9 cellular contexts compared by ENCODE assay signal in genomic region chr3:134373278-134373941, GRCh38. TPM values are rescaled to one million over a fixed set of nuclear protein-coding genes. Genes with fewer than 3 reads are reported as not detected.
DNase-seq lines count a peak whose midpoint lies in the region; ATAC-seq and TF ChIP-seq lines count a peak whose summit lies in the region.
"Had no signal": no experiment of that assay in that cellular context is flagged by ENCODE, and none has a peak within 500 bp of the region (broad histone marks: within the 10 kb centered on the region; RNA-seq: fewer than 3 reads in every experiment).

No MANE protein-coding gene starts in this region.

- TF ChIP-seq CTCF in chondrocyte (IDR thresholded peaks at IDR 0.05) = peak; percentile 19

- H3K4me1 Mint-ChIP-seq in chondrocyte (ENCODE audit: low read depth) = peaks cover 52% of the 10 kb centered on the region

- peak overlapping the region; percentile 97 for H3K27ac ChIP-seq in skeletal muscle tissue (ENCODE audit: low read depth, low read length)

- no peaks in the 10 kb centered on the region for H3K27me3 ChIP-seq in skeletal muscle tissue (ENCODE audit: control insufficient read depth in 3 of 3, insufficient read depth in 3 of 3, low read length in 3 of 3)

- no peaks in the 10 kb centered on the region for H3K9me3 ChIP-seq in skeletal muscle tissue (ENCODE audit: control insufficient read depth in 3 of 3, low read length in 3 of 3)

- peak overlapping the region; percentile 86 to 88 (median 87) for H3K4me3 ChIP-seq in skeletal muscle tissue (ENCODE audit: low read length in 3 of 3)

- H3K9me3 Mint-ChIP-seq in chondrocyte (ENCODE audit: low read depth) = no peaks in the 10 kb centered on the region

- peaks cover 21 to 35% (median 34%) of the 10 kb centered on the region in 3 donors for H3K36me3 ChIP-seq in skeletal muscle tissue (ENCODE audit: control insufficient read depth in 3 of 3, insufficient read depth in 3 of 3, low read length in 3 of 3)

- H3K4me1 ChIP-seq in skeletal muscle tissue (ENCODE audit: control insufficient read depth in 3 of 3, insufficient read depth in 3 of 3, low read length in 3 of 3) = peaks cover 54 to 84% (median 72%) of the 10 kb centered on the region in 3 donors

- peak overlapping the region; percentile 97 for H3K4me3 Mint-ChIP-seq in chondrocyte (ENCODE audit: unreplicated experiment)

- H3K36me3 Mint-ChIP-seq in chondrocyte (ENCODE audit: low read depth) = peaks cover 37% of the 10 kb centered on the region

- ATAC-seq in HG02610 (IDR thresholded peaks at IDR 0.05; ENCODE audit: unreplicated experiment) (no peak), HG03025 (IDR thresholded peaks at IDR 0.05; ENCODE audit: low FRiP score, unreplicated experiment) (no peak)

- peak overlapping the region; percentile 96 to 99 (median 98) for H3K9ac ChIP-seq in skeletal muscle tissue (ENCODE audit: low read depth in 1 of 3, low read length in 3 of 3)

- DNase-seq in ELF-1 (ENCODE audit: low read depth, low spot score) (peak; percentile 95), NCI-H510A (lab: John Stamatoyannopoulos, UW) (peak; percentile 50), chondrocyte (ENCODE audit: low spot score) (no peak), islet precursor cell (peak; percentile 93), GF-D8 (lab: John Stamatoyannopoulos, UW) (no peak)

- H3K27me3 Mint-ChIP-seq in chondrocyte (ENCODE audit: low read depth) = no peaks in the 10 kb centered on the region

- H3K27ac Mint-ChIP-seq in chondrocyte (ENCODE audit: unreplicated experiment) = peak overlapping the region; percentile 97

RNA-seq across cellular contexts. Expression of gene AMOTL2, which starts 0.8 kb away (rescaled TPM):
- total RNA-seq in chondrocyte = 145 to 259 TPM (median 256 TPM) in 3 replicates
- 56.9 TPM for total RNA-seq in skeletal muscle tissue
- total RNA-seq: T-helper 2 cell treated with Interferon-gamma antibody and Interleukin-4, amounts not matched to agents 100 ng/mL and 5 ng/mL, for 36 hours had no signal

Comparison
In these comparisons a context has a peak if more than half of its experiments do, and no peak if none do; other contexts are left out.
1. DNase-seq: peak in ELF-1 (single experiment), NCI-H510A (single experiment) and islet precursor cell (single experiment); none in chondrocyte (single experiment) and GF-D8 (single experiment).